Comparison of ENCODE assay signal across 9 cellular contexts in the genomic region with DNA sequence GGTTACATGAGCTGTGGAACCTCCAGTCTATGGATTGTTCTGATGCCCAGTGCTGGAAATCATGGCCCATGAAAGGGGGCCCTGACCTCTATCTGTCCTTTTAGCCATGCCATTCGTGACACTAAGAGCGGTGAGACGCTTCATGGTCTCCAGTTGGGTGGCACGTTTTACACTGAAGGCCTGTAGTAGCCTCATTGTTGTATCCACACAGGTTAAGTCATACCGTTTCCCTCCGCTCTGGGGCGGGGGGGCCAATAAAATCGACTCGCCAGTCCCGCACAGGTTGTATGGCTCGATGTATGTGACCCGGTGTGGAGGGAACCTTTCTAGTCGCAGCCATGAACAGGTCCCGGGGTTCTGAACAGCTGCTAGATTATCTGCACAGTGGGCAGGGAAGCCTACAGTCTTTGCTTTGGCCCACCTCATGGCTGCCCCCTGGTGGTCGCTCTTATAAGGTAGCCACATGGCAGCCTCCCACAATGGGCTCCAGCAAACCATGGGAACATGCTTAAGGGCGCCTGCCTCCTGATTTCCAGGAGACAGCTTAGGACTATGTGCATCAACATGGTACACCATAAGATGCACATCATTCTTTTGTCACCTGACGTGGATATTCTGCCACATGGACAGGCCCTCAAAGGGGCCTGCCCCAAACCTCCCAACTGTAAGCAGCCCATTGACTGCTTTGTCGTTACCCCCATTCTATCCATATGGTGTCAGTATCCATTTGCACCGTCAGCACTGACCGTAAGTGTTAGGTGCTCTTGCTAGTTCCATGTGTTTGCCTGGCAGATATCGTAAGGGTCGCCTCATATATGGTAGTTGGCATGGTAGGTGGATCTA. TPM values are rescaled to one million over a fixed set of nuclear protein-coding genes. Genes with fewer than 3 reads are reported as not detected.
A peak's percentile ranks its signal among the peaks of the same experiment; 100 is the strongest.
DNase-seq lines count a peak whose midpoint lies in the region; ATAC-seq and TF ChIP-seq lines count a peak whose summit lies in the region.
"Had no signal": no experiment of that assay in that cellular context is flagged by ENCODE, and none has a peak within 500 bp of the region (broad histone marks: within the 10 kb centered on the region; RNA-seq: fewer than 3 reads in every experiment).

No MANE protein-coding gene starts in this region.

- H3K4me3 ChIP-seq in coronary artery (no peak overlapping the region), right lobe of liver (no peak overlapping the region)
- H3K4me3 ChIP-seq: BLaER1 treated with 17β-estradiol and CSF1 and Interleukin-3, amounts not matched to agents 10 nM and 100 nM had no signal

- H3K4me1 Mint-ChIP-seq in activated CD4-positive, alpha-beta T cell treated with anti-CD3 and anti-CD28 coated beads, Interleukin-2, amount 10 ng/mL, durations not matched to agents 7 days and 5 days, result peaks cover 3% of the 10 kb centered on the region

- peaks cover 6% of the 10 kb centered on the region for H3K27me3 Mint-ChIP-seq in activated CD4-positive, alpha-beta T cell treated with anti-CD3 and anti-CD28 coated beads, Interleukin-2, amount 10 ng/mL, durations not matched to agents 7 days and 5 days

- no peak overlapping the region for H3K4me3 Mint-ChIP-seq in activated CD4-positive, alpha-beta T cell treated with anti-CD3 and anti-CD28 coated beads, Interleukin-2, amount 10 ng/mL, durations not matched to agents 7 days and 5 days

- peaks cover 0 to 4% (median 0%) of the 10 kb centered on the region in 4 donors for H3K4me1 ChIP-seq in right lobe of liver

- H3K27me3 ChIP-seq in right lobe of liver, result no peaks in the 10 kb centered on the region
- H3K27me3 ChIP-seq: BLaER1 treated with 17β-estradiol and CSF1 and Interleukin-3, amounts not matched to agents 10 nM and 100 nM had no signal

- TF ChIP-seq POLR2A in right lobe of liver (IDR thresholded peaks at IDR 0.05), result no peak

- H3K9me3 ChIP-seq in right lobe of liver, result no peaks in the 10 kb centered on the region

- H3K27ac Mint-ChIP-seq in activated CD4-positive, alpha-beta T cell treated with anti-CD3 and anti-CD28 coated beads, Interleukin-2, amount 10 ng/mL, durations not matched to agents 7 days and 5 days, result no peak overlapping the region

- no peaks in the 10 kb centered on the region for H3K36me3 Mint-ChIP-seq in activated CD4-positive, alpha-beta T cell treated with anti-CD3 and anti-CD28 coated beads, Interleukin-2, amount 10 ng/mL, durations not matched to agents 7 days and 5 days (ENCODE audit: low read depth)

- CTCF ChIA-PET in activated CD4-positive, alpha-beta T cell treated with anti-CD3 and anti-CD28 coated beads, Interleukin-2, amount 10 ng/mL, durations not matched to agents 7 days and 5 days (lab: Charles Lee), result interaction anchor here (0.7 to 1.6 kb wide), 8 partner anchors 21 to 114 kb away, joined by 3 to 6 read pairs (median 4); a partner anchor contains a TSS

- WGBS in right lobe of liver (ENCODE audit: insufficient coverage, low coverage, low lambda C conversion rate, missing lambda C conversion rate), result 77% methylated on average over 10 of the region's 22 CpGs

- intact Hi-C loops in right lobe of liver (cut with DNase I), result loop anchor here (5.0 kb wide), 2 partner anchors 33 to 38 kb away; no protein-coding TSS in a partner anchor

- TF ChIP-seq CTCF in coronary artery (IDR thresholded peaks at IDR 0.05) (peak; percentile 80), right lobe of liver (IDR thresholded peaks at IDR 0.05) (peak; percentile 84 to 95 (median 92))

- DNase-seq in NCI-H1436 (lab: John Stamatoyannopoulos, UW) (peak; percentile 41), NCI-H1436 treated with DMSO at 0.1 percent for 48 hours (lab: John Stamatoyannopoulos, UW) (no peak), NCI-H146 treated with DMSO at 0.1 percent for 48 hours (lab: John Stamatoyannopoulos, UW; ENCODE audit: unreplicated experiment) (peak; percentile 34), coronary artery (ENCODE audit: low spot score) (no peak), right lobe of liver (peak; percentile 86 to 87 (median 87))
- peak; percentile 88 for DNase-seq in activated CD4-positive, alpha-beta T cell treated with anti-CD3 and anti-CD28 coated beads, Interleukin-2, amount 10 ng/mL, durations not matched to agents 7 days and 5 days
- peak; percentile 72 to 83 (median 76) for DNase-seq in stimulated activated CD4-positive, alpha-beta T cell treated with anti-CD3 and anti-CD28 coated beads, TNF-alpha, amount 100 ng/mL, for 24 hours (ENCODE audit: low read depth in 3 of 3)

- POLR2A ChIA-PET in activated CD4-positive, alpha-beta T cell treated with anti-CD3 and anti-CD28 coated beads, Interleukin-2, amount 10 ng/mL, durations not matched to agents 7 days and 5 days (lab: Charles Lee), result no interaction called here

- ATAC-seq in right lobe of liver (peak; percentile 95 to 99 (median 97)), GM18511 (IDR thresholded peaks at IDR 0.05; ENCODE audit: unreplicated experiment) (no peak)

- peaks cover 4% of the 10 kb centered on the region for H3K9me3 Mint-ChIP-seq in activated CD4-positive, alpha-beta T cell treated with anti-CD3 and anti-CD28 coated beads, Interleukin-2, amount 10 ng/mL, durations not matched to agents 7 days and 5 days

- H3K27ac ChIP-seq in coronary artery (no peak overlapping the region), right lobe of liver (no peak overlapping the region)
- H3K27ac ChIP-seq: BLaER1 treated with 17β-estradiol and CSF1 and Interleukin-3, amounts not matched to agents 10 nM and 100 nM had no signal

- no peaks in the 10 kb centered on the region for H3K36me3 ChIP-seq in right lobe of liver
- H3K36me3 ChIP-seq: BLaER1 treated with 17β-estradiol and CSF1 and Interleukin-3, amounts not matched to agents 10 nM and 100 nM had no signal

RNA-seq across cellular contexts. Expression of a gene that starts 19.7 kb away (rescaled TPM):
- total RNA-seq in activated CD4-positive, alpha-beta T cell treated with anti-CD3 and anti-CD28 coated beads, Interleukin-2, amount 10 ng/mL, durations not matched to agents 7 days and 5 days, result 100 to 1,000 TPM; 139 to 150 TPM
- total RNA-seq in right lobe of liver, result 10 to 100 TPM; 21.7 to 80.5 (median 30.2) TPM

RNA-seq across cellular contexts. Expression of a gene that starts 21.4 kb away (rescaled TPM):
- total RNA-seq in activated CD4-positive, alpha-beta T cell treated with anti-CD3 and anti-CD28 coated beads, Interleukin-2, amount 10 ng/mL, durations not matched to agents 7 days and 5 days, result under 1 TPM; 0.54 to 0.57 TPM
- total RNA-seq in right lobe of liver, result 1 to 10 TPM in 4 of 6 experiments, not detected in 2; 1.1 to 1.6 (median 1.4) TPM

RNA-seq across cellular contexts. Expression of a gene that starts 59.1 kb away (rescaled TPM):
- 10 to 100 TPM; 77.0 to 85.4 TPM for total RNA-seq in activated CD4-positive, alpha-beta T cell treated with anti-CD3 and anti-CD28 coated beads, Interleukin-2, amount 10 ng/mL, durations not matched to agents 7 days and 5 days
- total RNA-seq in right lobe of liver, result 100 to 1,000 TPM in 1 of 6 experiments, 10 to 100 TPM in 5; 40.8 to 121 (median 57.5) TPM

Comparison
In these comparisons a context has a peak if more than half of its experiments do, and no peak if none do; other contexts are left out.
1. DNase-seq: peak in NCI-H1436 (single experiment), NCI-H146 treated with DMSO at 0.1 percent for 48 hours (single experiment), activated CD4-positive, alpha-beta T cell treated with anti-CD3 and anti-CD28 coated beads, Interleukin-2, amount 10 ng/mL, durations not matched to agents 7 days and 5 days (single experiment), right lobe of liver (3 of 3) and stimulated activated CD4-positive, alpha-beta T cell treated with anti-CD3 and anti-CD28 coated beads, TNF-alpha, amount 100 ng/mL, for 24 hours (3 of 3); none in NCI-H1436 treated with DMSO at 0.1 percent for 48 hours (single experiment) and coronary artery (single experiment).